8 cellular contexts compared by ENCODE assay signal in genomic region chr2:28394331-28394877, GRCh38. TPM values are rescaled to one million over a fixed set of nuclear protein-coding genes. Genes with fewer than 3 reads are reported as not detected.
DNase-seq lines count a peak whose midpoint lies in the region; ATAC-seq and TF ChIP-seq lines count a peak whose summit lies in the region.

No MANE protein-coding gene starts in this region.

- H3K4me3 ChIP-seq in PC-3 (ENCODE audit: low read length) (peak overlapping the region; percentile 87), esophagus squamous epithelium (peak overlapping the region; percentile 84 to 98 (median 97)), neural progenitor cell (peak overlapping the region; percentile 76)

- no peaks in the 10 kb centered on the region for H3K27me3 ChIP-seq in PC-3 (ENCODE audit: low read length)
- H3K27me3 ChIP-seq in esophagus squamous epithelium: no peaks in the 10 kb centered on the region
- H3K27me3 ChIP-seq in neural progenitor cell: peaks cover 42% of the 10 kb centered on the region

- POLR2A ChIA-PET in PC-3 (lab: Charles Lee; ENCODE audit: unreplicated experiment): no interaction called here

- peak overlapping the region; percentile 97 for H3K9ac ChIP-seq in PC-3 (ENCODE audit: low read length)
- no peak overlapping the region for H3K9ac ChIP-seq in neural progenitor cell

- H3K79me2 ChIP-seq in PC-3 (ENCODE audit: low read length) (peaks cover 68% of the 10 kb centered on the region), neural progenitor cell (ENCODE audit: low read depth) (no peaks in the 10 kb centered on the region)

- intact Hi-C loops in PC-3 (cut with micrococcal nuclease) (loop anchor here (2.0 to 5.0 kb wide), 3 partner anchors 52 to 504 kb away; partner anchors contain the start of genes BABAM2 and RBKS), esophagus squamous epithelium (cut with DNase I) (loop anchor here (5.0 to 10.0 kb wide), 3 partner anchors 117 to 680 kb away; no protein-coding TSS in a partner anchor)

- no peaks in the 10 kb centered on the region for H3K9me2 ChIP-seq in PC-3 (replicated peaks; ENCODE audit: low read length)

- peak overlapping the region; percentile 66 for H3K27ac ChIP-seq in PC-3 (ENCODE audit: low read length)
- H3K27ac ChIP-seq in esophagus squamous epithelium: peak overlapping the region; percentile 100
- no peak overlapping the region for H3K27ac ChIP-seq in neural progenitor cell

- TF ChIP-seq POLR2A in esophagus squamous epithelium (IDR thresholded peaks at IDR 0.05): peak in 3 of 4 donors; percentile 9 to 58 (median 56)

- DNase-seq in ELF-1 (ENCODE audit: low read depth, low spot score) (peak; percentile 62), PC-3 (peak; percentile 77), esophagus squamous epithelium (lab: John Stamatoyannopoulos, UW) (no peak), neural progenitor cell (ENCODE audit: low spot score) (no peak), medulla oblongata (ENCODE audit: extremely low spot score) (no peak), T-helper 1 cell (no peak)

- H3K27ac Mint-ChIP-seq in neural progenitor cell: no peak overlapping the region

- H3K4me3 Mint-ChIP-seq in neural progenitor cell: no peak overlapping the region

- no peaks in the 10 kb centered on the region for H3K9me3 Mint-ChIP-seq in neural progenitor cell

- no peaks in the 10 kb centered on the region for H3K36me3 Mint-ChIP-seq in neural progenitor cell

- ATAC-seq in PC-3 (no peak), HG02798 (IDR thresholded peaks at IDR 0.05; ENCODE audit: poor library complexity, unreplicated experiment) (no peak), GM18858 (IDR thresholded peaks at IDR 0.05; ENCODE audit: unreplicated experiment) (no peak)

- whole genome bisulfite sequencing in esophagus squamous epithelium, 2 donors: 0 to 9% methylated on average over 10 to 11 of the region's 21 CpGs

- no peaks in the 10 kb centered on the region for H3K9me3 ChIP-seq in PC-3 (ENCODE audit: low read length)
- H3K9me3 ChIP-seq in esophagus squamous epithelium: no peaks in the 10 kb centered on the region
- H3K9me3 ChIP-seq in neural progenitor cell (ENCODE audit: low read depth): no peaks in the 10 kb centered on the region

- H2AFZ ChIP-seq in PC-3 (ENCODE audit: low read length): no peak overlapping the region
- no peak overlapping the region for H2AFZ ChIP-seq in neural progenitor cell (replicated peaks)

- peaks cover 19% of the 10 kb centered on the region for H3K4me1 Mint-ChIP-seq in neural progenitor cell

- H3K27me3 Mint-ChIP-seq in neural progenitor cell (ENCODE audit: insufficient read depth, low read depth): peaks cover 15% of the 10 kb centered on the region

- H4K20me1 ChIP-seq in PC-3 (ENCODE audit: low read length) (peaks cover 46% of the 10 kb centered on the region), neural progenitor cell (ENCODE audit: low read depth) (peaks cover 10% of the 10 kb centered on the region)

- H3F3A ChIP-seq in PC-3 (ENCODE audit: low read length, unreplicated experiment): no peaks in the 10 kb centered on the region
- H3F3A ChIP-seq in neural progenitor cell (ENCODE audit: low read depth): peaks cover 38% of the 10 kb centered on the region

- H3K4me1 ChIP-seq in PC-3 (ENCODE audit: insufficient read depth, low read length) (peaks cover 37% of the 10 kb centered on the region), esophagus squamous epithelium (peaks cover 26 to 50% (median 35%) of the 10 kb centered on the region in 3 donors), neural progenitor cell (peaks cover 11% of the 10 kb centered on the region)

- H3K36me3 ChIP-seq in PC-3 (ENCODE audit: low read depth, low read length) (peaks cover 10% of the 10 kb centered on the region), esophagus squamous epithelium (peaks cover 0 to 32% (median 5%) of the 10 kb centered on the region in 3 donors), neural progenitor cell (no peaks in the 10 kb centered on the region)

- TF ChIP-seq CTCF in PC-3 (conservative IDR thresholded peaks at IDR 0.05; ENCODE audit: low read depth, low read length) (no peak), esophagus squamous epithelium (IDR thresholded peaks at IDR 0.05) (no peak), neural progenitor cell (IDR thresholded peaks at IDR 0.05) (no peak)

- H3K4me2 ChIP-seq in PC-3 (ENCODE audit: low read length): peak overlapping the region; percentile 86
- H3K4me2 ChIP-seq in neural progenitor cell: peak overlapping the region; percentile 97

- CTCF ChIA-PET in PC-3 (lab: Charles Lee): no interaction called here

- TSS peak; percentile 59 for BruUV-seq in PC-3 (replicated peaks; lab: Mats Ljungman, UMichigan)

RNA-seq across cellular contexts. Expression of gene FOSL2, which starts 1.7 kb away (rescaled TPM):
- total RNA-seq in PC-3 (2014; rRNA removed): 34.2 and 46.8 TPM in 2 replicates
- total RNA-seq in esophagus squamous epithelium: 100 to 1,000 TPM; 100 to 234 (median 144) TPM
- 1.3 and 3.7 TPM in 2 replicates for total RNA-seq in neural progenitor cell (ENCODE audit: low replicate concordance)

Comparison
In these comparisons a context has a peak if more than half of its experiments do, and no peak if none do; other contexts are left out.
1. DNase-seq: peak in ELF-1 (single experiment) and PC-3 (single experiment); none in esophagus squamous epithelium (single experiment), neural progenitor cell (single experiment), medulla oblongata (single experiment) and T-helper 1 cell (0 of 5).
2. Peak in every context shown above with its lines, with median percentiles within 50 percentile points of each other: H3K4me3 ChIP-seq.